Comparison of ENCODE assay signal across 1 cellular context in the genomic region with DNA sequence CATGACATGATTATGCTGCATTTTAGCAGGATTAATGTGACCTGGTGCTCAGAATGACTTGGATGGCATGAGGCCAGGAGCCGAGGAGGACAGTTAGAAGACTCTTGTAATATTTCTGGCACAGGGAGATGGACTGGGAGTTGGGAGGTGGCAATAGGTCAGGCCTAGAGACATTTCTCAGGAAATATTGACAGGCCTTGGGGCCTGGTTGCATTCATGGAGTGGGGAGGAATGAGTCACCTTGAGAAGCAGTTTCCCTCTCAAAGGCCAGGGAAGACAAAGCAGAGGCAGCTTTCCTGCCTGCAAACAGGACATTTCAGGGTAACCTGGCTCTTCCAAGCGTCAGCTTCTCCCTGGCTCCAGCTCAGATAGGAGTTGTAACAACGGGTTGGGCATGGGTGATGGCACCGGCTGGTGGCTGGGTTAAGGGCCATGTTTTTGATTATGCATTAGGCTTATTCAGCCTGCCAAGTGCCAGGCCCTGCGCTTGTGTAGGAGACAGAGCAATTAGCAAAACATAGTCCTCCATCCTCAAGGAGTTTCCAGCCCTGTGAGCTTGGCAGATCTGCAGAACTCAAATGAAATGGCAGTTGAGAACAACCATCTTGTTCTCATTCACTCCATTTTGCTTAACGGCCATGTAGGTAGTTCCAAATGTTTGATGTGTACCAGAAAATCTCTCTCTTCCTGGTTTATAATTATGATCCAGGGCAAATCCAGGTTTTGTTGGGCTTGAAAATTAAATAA.
TF ChIP-seq lines count a peak whose summit lies in the region.

No MANE protein-coding gene starts in this region.

TF ChIP-seq in WTC11, 78 proteins besides CTCF, POLR2A, EP300 and RAD21 (continued from another document):
- TF ChIP-seq, protein P1, sequence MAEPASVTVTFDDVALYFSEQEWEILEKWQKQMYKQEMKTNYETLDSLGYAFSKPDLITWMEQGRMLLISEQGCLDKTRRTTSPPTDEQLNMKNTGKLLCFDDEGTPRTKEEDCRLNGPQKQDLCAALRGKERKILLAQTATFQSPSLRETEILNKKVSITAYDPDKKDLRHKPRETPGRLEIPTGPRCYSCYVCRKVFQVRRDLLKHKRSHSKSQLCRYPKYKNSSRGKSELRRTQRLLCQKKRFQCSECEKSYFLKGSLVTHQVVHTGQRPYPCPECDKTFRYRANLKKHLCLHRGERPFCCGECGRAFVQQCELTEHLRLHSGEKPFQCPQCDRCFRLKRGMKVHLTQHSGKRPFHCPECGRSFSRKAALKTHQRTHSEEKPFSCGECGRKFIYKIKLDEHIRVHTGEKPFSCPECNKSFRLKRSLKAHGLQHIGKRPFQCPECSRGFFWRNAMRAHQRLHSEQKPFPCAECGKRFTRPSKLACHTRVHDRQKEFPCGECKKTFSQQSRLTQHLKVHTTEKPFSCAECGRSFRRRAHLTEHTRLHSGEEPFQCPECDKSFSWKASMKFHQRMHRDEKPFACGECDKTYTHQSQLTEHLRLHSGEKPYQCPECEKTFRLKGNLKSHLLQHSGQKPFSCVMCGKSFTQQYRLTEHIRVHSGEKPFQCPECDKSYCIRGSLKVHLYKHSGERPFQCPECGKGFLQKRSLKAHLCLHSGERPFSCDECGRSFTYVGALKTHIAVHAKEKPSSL (CRISPR knock-in tag; conservative IDR thresholded peaks at IDR 0.05): no peak
- TF ChIP-seq, protein P2, sequence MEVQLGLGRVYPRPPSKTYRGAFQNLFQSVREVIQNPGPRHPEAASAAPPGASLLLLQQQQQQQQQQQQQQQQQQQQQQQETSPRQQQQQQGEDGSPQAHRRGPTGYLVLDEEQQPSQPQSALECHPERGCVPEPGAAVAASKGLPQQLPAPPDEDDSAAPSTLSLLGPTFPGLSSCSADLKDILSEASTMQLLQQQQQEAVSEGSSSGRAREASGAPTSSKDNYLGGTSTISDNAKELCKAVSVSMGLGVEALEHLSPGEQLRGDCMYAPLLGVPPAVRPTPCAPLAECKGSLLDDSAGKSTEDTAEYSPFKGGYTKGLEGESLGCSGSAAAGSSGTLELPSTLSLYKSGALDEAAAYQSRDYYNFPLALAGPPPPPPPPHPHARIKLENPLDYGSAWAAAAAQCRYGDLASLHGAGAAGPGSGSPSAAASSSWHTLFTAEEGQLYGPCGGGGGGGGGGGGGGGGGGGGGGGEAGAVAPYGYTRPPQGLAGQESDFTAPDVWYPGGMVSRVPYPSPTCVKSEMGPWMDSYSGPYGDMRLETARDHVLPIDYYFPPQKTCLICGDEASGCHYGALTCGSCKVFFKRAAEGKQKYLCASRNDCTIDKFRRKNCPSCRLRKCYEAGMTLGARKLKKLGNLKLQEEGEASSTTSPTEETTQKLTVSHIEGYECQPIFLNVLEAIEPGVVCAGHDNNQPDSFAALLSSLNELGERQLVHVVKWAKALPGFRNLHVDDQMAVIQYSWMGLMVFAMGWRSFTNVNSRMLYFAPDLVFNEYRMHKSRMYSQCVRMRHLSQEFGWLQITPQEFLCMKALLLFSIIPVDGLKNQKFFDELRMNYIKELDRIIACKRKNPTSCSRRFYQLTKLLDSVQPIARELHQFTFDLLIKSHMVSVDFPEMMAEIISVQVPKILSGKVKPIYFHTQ (CRISPR knock-in tag; IDR thresholded peaks at IDR 0.05): no peak
- TF ChIP-seq NFE2L1 (CRISPR knock-in tag; IDR thresholded peaks at IDR 0.05) (no peak), TEAD4 (CRISPR knock-in tag; IDR thresholded peaks at IDR 0.05) (no peak), ZNF416 (CRISPR knock-in tag; IDR thresholded peaks at IDR 0.05) (no peak), ZNF263 (CRISPR knock-in tag; IDR thresholded peaks at IDR 0.05; ENCODE audit: low read depth) (no peak)
